ENCODE assay signal across 11 cellular contexts in genomic region chr15:40342421-40343313, GRCh38. TPM values are rescaled to one million over a fixed set of nuclear protein-coding genes. Genes with fewer than 3 reads are reported as not detected.
DNase-seq lines count a peak whose midpoint lies in the region; ATAC-seq and TF ChIP-seq lines count a peak whose summit lies in the region.
"Had no signal": no experiment of that assay in that cellular context is flagged by ENCODE, and none has a peak within 500 bp of the region (broad histone marks: within the 10 kb centered on the region; RNA-seq: fewer than 3 reads in every experiment).

No MANE protein-coding gene starts in this region.

- H3K4me3 Mint-ChIP-seq in immature natural killer cell = no peak overlapping the region
- H3K4me3 Mint-ChIP-seq: activated naive CD8-positive, alpha-beta T cell treated with anti-CD3 and anti-CD28 coated beads, Interleukin-2, amount 50 U/mL, for 24 hours had no signal

- WGBS in thyroid gland, 2 donors = 63 to 72% methylated on average over 7 of the region's 7 CpGs

- POLR2A ChIA-PET in RWPE1 (lab: Yijun Ruan, JAX; ENCODE audit: low non-redundant PET) = interaction anchor here (0.6 to 0.9 kb wide), 2 partner anchors 13 to 190 kb away, joined by 3 to 7 read pairs; no protein-coding TSS in a partner anchor

- no peak for DNase-seq in RWPE1 (ENCODE audit: low spot score)
- peak; percentile 52 for DNase-seq in fibroblast of pulmonary artery (ENCODE audit: low read depth)
- peak; percentile 38 to 39 for DNase-seq in thyroid gland
- no peak for DNase-seq in immature natural killer cell
- DNase-seq: activated CD4-positive, alpha-beta T cell treated with anti-CD3 and anti-CD28 coated beads for 1 hour; activated naive CD8-positive, alpha-beta T cell treated with anti-CD3 and anti-CD28 coated beads, Interleukin-2, amount 50 U/mL, for 24 hours; hypothalamus; stimulated activated naive CD4-positive, alpha-beta T cell treated with Interleukin-2 at 50 U/mL for 16 hours had no signal

- TF ChIP-seq POLR2A in thyroid gland (IDR thresholded peaks at IDR 0.05) = peak in 1 of 2 donors; percentile 27

- intact Hi-C loops in thyroid gland (cut with DNase I) = no loop called here

- H3K9me3 ChIP-seq in thyroid gland = no peaks in the 10 kb centered on the region

- peaks cover 70 to 90% of the 10 kb centered on the region in 2 donors for H3K4me1 ChIP-seq in thyroid gland

- H3K4me1 Mint-ChIP-seq in immature natural killer cell = peaks cover 4 to 6% of the 10 kb centered on the region in 2 donors

- H3K27me3 Mint-ChIP-seq in immature natural killer cell (ENCODE audit: low read depth in 3 of 3) = peaks cover 0 to 4% (median 2%) of the 10 kb centered on the region in 3 donors
- H3K27me3 Mint-ChIP-seq: activated naive CD8-positive, alpha-beta T cell treated with anti-CD3 and anti-CD28 coated beads, Interleukin-2, amount 50 U/mL, for 24 hours had no signal

- H3K4me3 ChIP-seq in fibroblast of pulmonary artery (replicated peaks; ENCODE audit: low read depth, low read length) = no peak overlapping the region
- H3K4me3 ChIP-seq in thyroid gland (replicated peaks in 1 of 3) = no peak overlapping the region

- CTCF ChIA-PET in RWPE1 (lab: Yijun Ruan, JAX) = interaction anchor here (0.6 to 8.3 kb wide), 3 partner anchors 24 to 86 kb away, joined by 3 to 112 read pairs (median 4); no protein-coding TSS in a partner anchor

- no peaks in the 10 kb centered on the region for H3K9me3 Mint-ChIP-seq in immature natural killer cell
- H3K9me3 Mint-ChIP-seq: activated naive CD8-positive, alpha-beta T cell treated with anti-CD3 and anti-CD28 coated beads, Interleukin-2, amount 50 U/mL, for 24 hours had no signal

- ATAC-seq in GM19463 (IDR thresholded peaks at IDR 0.05; ENCODE audit: unreplicated experiment) (no peak), GM19455 (IDR thresholded peaks at IDR 0.05; ENCODE audit: unreplicated experiment) (no peak)
- ATAC-seq: activated naive CD8-positive, alpha-beta T cell treated with anti-CD3 and anti-CD28 coated beads, Interleukin-2, amount 50 U/mL, for 24 hours had no signal

- no peak for TF ChIP-seq CTCF in RWPE1 (conservative IDR thresholded peaks at IDR 0.05; ENCODE audit: low read depth)
- no peak for TF ChIP-seq CTCF in fibroblast of pulmonary artery (IDR thresholded peaks at IDR 0.05; ENCODE audit: low read length, missing control alignments)
- TF ChIP-seq CTCF in thyroid gland (IDR thresholded peaks at IDR 0.05) = no peak

- no peak overlapping the region for H3K27ac Mint-ChIP-seq in immature natural killer cell
- H3K27ac Mint-ChIP-seq: activated naive CD8-positive, alpha-beta T cell treated with anti-CD3 and anti-CD28 coated beads, Interleukin-2, amount 50 U/mL, for 24 hours had no signal

- H3K27ac ChIP-seq in RWPE1 (peak overlapping the region; percentile 91), thyroid gland (peak overlapping the region; percentile 7 to 99 (median 49))

- no peaks in the 10 kb centered on the region for H3K36me3 Mint-ChIP-seq in immature natural killer cell

- H3K27me3 ChIP-seq in thyroid gland = no peaks in the 10 kb centered on the region

- no peaks in the 10 kb centered on the region for H3K36me3 ChIP-seq in thyroid gland

RNA-seq across cellular contexts. Expression of gene CCDC9B, which starts 1.9 kb away (rescaled TPM):
- 100 to 1,000 TPM in 2 of 4 donors, 10 to 100 TPM in 2; 54.2 to 126 (median 97.5) TPM for total RNA-seq in thyroid gland
- under 1 TPM in 2 of 3 donors, not detected in 1; 0.09 to 0.46 TPM for polyA plus RNA-seq in immature natural killer cell

RNA-seq across cellular contexts. Expression of gene PHGR1, which starts 8.2 kb away (rescaled TPM):
- total RNA-seq in thyroid gland = not detected
- polyA plus RNA-seq in immature natural killer cell = not detected
- total RNA-seq: pulmonary artery endothelial cell had no signal

RNA-seq across cellular contexts. Expression of gene DISP2, which starts 15.4 kb away (rescaled TPM):
- total RNA-seq in thyroid gland = 1 to 10 TPM in 3 of 4 donors, under 1 TPM in 1; 0.81 to 5.9 (median 3.6) TPM
- 1 to 10 TPM in 1 of 3 donors, under 1 TPM in 2; 0.03 to 1.1 (median 0.38) TPM for polyA plus RNA-seq in immature natural killer cell

RNA-seq across cellular contexts. Expression of gene INAFM2, which starts 19.2 kb away (rescaled TPM):
- total RNA-seq in thyroid gland = 10 to 100 TPM; 47.5 to 86.9 (median 63.8) TPM
- 1 to 10 TPM; 3.2 to 3.5 (median 3.2) TPM for polyA plus RNA-seq in immature natural killer cell

RNA-seq across cellular contexts. Expression of gene PLCB2, which starts 34.9 kb away (rescaled TPM):
- 1 to 10 TPM; 1.7 to 7.2 (median 4.1) TPM for total RNA-seq in thyroid gland
- 10 to 100 TPM; 18.0 to 57.0 (median 24.2) TPM for polyA plus RNA-seq in immature natural killer cell

Comparison
In these comparisons a context has a peak if more than half of its experiments do, and no peak if none do; other contexts are left out.
1. DNase-seq: peak in fibroblast of pulmonary artery (single experiment) and thyroid gland (2 of 2); none in RWPE1 (single experiment) and immature natural killer cell (0 of 3).